Comparison of ENCODE assay signal across 1 cellular context in the genomic region with DNA sequence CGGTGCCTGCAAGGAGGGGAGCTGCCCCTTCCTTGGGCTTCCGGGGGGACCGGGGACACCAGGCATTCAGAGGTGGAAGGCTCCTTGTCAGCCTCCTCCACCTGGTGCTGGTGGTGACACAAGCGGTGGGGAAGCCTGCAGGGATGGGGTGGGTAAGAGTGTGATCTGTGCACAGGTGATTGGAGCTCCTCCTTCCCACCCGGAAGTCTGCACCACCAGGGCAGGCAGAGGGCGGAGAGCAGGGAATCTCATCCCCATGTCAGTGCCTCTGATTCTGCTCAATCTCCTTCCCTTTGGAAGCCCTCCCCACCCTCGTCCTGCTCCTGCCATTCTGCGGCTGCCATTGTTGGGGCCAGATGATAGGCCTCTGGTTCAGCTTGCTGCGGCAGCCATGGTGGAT.
TF ChIP-seq lines count a peak whose summit lies in the region.

No MANE protein-coding gene starts in this region.

TF ChIP-seq in HEK293, 187 proteins besides CTCF, POLR2A, EP300 and RAD21 (continued from another document):
- TF ChIP-seq ZNF692 (tag by site-specific recombination; IDR thresholded peaks at IDR 0.05): no peak
